ENCODE assay signal across 27 cellular contexts in the genomic region with DNA sequence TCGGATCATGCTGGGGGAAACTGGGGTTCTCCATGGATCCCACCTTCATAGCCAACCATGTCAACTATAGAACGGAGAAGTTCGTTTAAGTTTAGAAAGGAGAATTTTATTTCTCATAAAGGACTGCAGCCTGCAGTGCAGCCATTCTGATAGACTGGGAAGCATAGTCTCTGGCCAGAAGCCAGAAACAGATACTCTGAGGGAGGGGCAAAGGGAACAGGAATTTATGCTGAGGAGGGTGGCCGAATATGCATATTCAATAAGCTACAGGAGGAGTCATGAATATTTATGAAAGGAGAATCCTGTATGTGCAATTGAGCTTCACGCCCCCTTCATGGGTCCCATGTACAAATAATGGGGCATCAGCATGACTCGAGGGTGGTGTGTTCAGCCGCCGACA.
"Had no signal": no experiment of that assay in that cellular context is flagged by ENCODE, and none has a peak within 500 bp of the region (broad histone marks: within the 10 kb centered on the region; RNA-seq: fewer than 3 reads in every experiment).

No MANE protein-coding gene starts in this region.

- H3K4me3 Mint-ChIP-seq: immature natural killer cell; naive B cell; natural killer cell; nephron progenitor cell; neural progenitor cell; stimulated activated naive B cell treated with anti-CD40 and anti-IgM and Interleukin-4, amounts not matched to agents 10 μg/mL and 1 μg/mL and 100 μg/mL, for 72 hours; type B pancreatic cell had no signal

- H3K27me3 Mint-ChIP-seq: progenitor cell of endocrine pancreas had no signal

- DNase-seq: immature natural killer cell; kidney; left colon; left lung; lower lobe of right lung; mammary epithelial cell; mesenchymal stem cell; naive B cell; natural killer cell; nephron progenitor cell; ovary; right lobe of liver; stimulated activated CD4-positive, alpha-beta T cell treated with anti-CD3 and anti-CD28 coated beads, Interleukin-1b, Interleukin-23, amount 100 ng/mL, for 48 hours; stimulated activated CD4-positive, alpha-beta T cell treated with anti-CD3 and anti-CD28 coated beads, Interleukin-2, amount 100 ng/mL, for 48 hours; stimulated activated naive B cell treated with anti-CD40 and anti-IgM and Interleukin-4, amounts not matched to agents 10 μg/mL and 1 μg/mL and 100 μg/mL, for 72 hours; stimulated activated naive CD8-positive, alpha-beta T cell treated with anti-CD3 and anti-CD28 coated beads, Interleukin-15, Interleukin-2, amounts not matched to agents 100 U/mL and 50 U/mL, for 24 hours; stomach; tibial artery; uterus had no signal

- H3K9me3 Mint-ChIP-seq: nephron progenitor cell, neural progenitor cell, type B pancreatic cell had no signal

- H3K4me3 ChIP-seq: hepatocyte, left lung, lower lobe of right lung, neural progenitor cell, ovary, right atrium auricular region, right lobe of liver, smooth muscle cell, stomach, suprapubic skin, thoracic aorta, tibial artery, uterus had no signal

- H3K9me3 ChIP-seq: left lung, lower lobe of right lung, ovary, right atrium auricular region, right lobe of liver, stomach, suprapubic skin, thoracic aorta, tibial artery, uterus had no signal

- H3K4me1 ChIP-seq: left lung, lower lobe of right lung, neural progenitor cell, right atrium auricular region, right lobe of liver, stomach, suprapubic skin, tibial artery, uterus had no signal

- H3K4me1 Mint-ChIP-seq: immature natural killer cell, naive B cell, natural killer cell, neural progenitor cell had no signal

- H3K9ac ChIP-seq: neural progenitor cell had no signal

- H3K79me2 ChIP-seq: hepatocyte had no signal

- H3K4me2 ChIP-seq: hepatocyte, neural progenitor cell, smooth muscle cell had no signal

- H3K36me3 ChIP-seq: left lung, lower lobe of right lung, neural progenitor cell, ovary, right atrium auricular region, right lobe of liver, stomach, suprapubic skin, thoracic aorta, tibial artery, uterus had no signal

- H3K27me3 ChIP-seq: hepatocyte, neural progenitor cell, ovary, right atrium auricular region, right lobe of liver, suprapubic skin, tibial artery, uterus had no signal

- ATAC-seq: left colon; left lung; lower lobe of right lung; natural killer cell; right lobe of liver; stimulated activated naive B cell treated with anti-CD40 and anti-IgM and Interleukin-4, amounts not matched to agents 10 μg/mL and 1 μg/mL and 100 μg/mL, for 72 hours; stimulated activated naive CD8-positive, alpha-beta T cell treated with anti-CD3 and anti-CD28 coated beads, Interleukin-15, Interleukin-2, amounts not matched to agents 100 U/mL and 50 U/mL, for 24 hours had no signal

- H3K27ac Mint-ChIP-seq: immature natural killer cell; naive B cell; natural killer cell; nephron progenitor cell; neural progenitor cell; progenitor cell of endocrine pancreas; stimulated activated naive B cell treated with anti-CD40 and anti-IgM and Interleukin-4, amounts not matched to agents 10 μg/mL and 1 μg/mL and 100 μg/mL, for 72 hours; type B pancreatic cell had no signal

- H3K27ac ChIP-seq: hepatocyte, left lung, lower lobe of right lung, neural progenitor cell, ovary, right atrium auricular region, right lobe of liver, stomach, suprapubic skin, thoracic aorta, tibial artery had no signal

- H2AFZ ChIP-seq: hepatocyte, neural progenitor cell had no signal

- H3K36me3 Mint-ChIP-seq: naive B cell; neural progenitor cell; stimulated activated naive B cell treated with anti-CD40 and anti-IgM and Interleukin-4, amounts not matched to agents 10 μg/mL and 1 μg/mL and 100 μg/mL, for 72 hours; type B pancreatic cell had no signal
